In the genomic region with DNA sequence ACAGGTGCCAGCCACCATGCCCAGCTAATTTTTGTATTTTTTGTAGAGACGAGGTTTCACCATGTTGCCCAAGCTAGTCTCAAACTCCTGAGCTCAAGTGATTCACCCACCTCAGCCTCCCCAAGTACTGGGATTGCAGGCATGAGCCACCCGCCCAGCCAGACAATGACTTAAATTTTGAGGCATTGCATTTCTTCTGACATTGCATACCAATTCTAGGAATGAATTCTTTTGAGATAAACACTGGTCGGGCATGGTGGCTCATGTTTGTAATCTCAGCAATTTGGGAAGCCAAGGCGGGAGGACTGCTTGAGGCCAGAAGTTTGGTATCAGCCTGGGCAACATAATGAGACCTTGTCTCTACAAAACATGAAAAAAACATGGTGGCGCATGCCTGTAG, we compare ENCODE assay signal across 35 cellular contexts. TPM values are rescaled to one million over a fixed set of nuclear protein-coding genes. Genes with fewer than 3 reads are reported as not detected.
DNase-seq lines count a peak whose midpoint lies in the region; ATAC-seq and TF ChIP-seq lines count a peak whose summit lies in the region.
"Had no signal": no experiment of that assay in that cellular context is flagged by ENCODE, and none has a peak within 500 bp of the region (broad histone marks: within the 10 kb centered on the region; RNA-seq: fewer than 3 reads in every experiment).

No MANE protein-coding gene starts in this region.

- CTCF ChIA-PET in HEK293T (lab: Yijun Ruan, JAX) = interaction anchor here (0.6 kb wide), 1 partner anchor 74 kb away, joined by 4 read pairs; no protein-coding TSS in a partner anchor

- no peaks in the 10 kb centered on the region for H3K27me3 ChIP-seq in foreskin keratinocyte
- H3K27me3 ChIP-seq: adrenal gland, tibial nerve had no signal

- POLR2A ChIA-PET in HEK293T (lab: Yijun Ruan, JAX) = no interaction called here

- H3K4me3 ChIP-seq in choroid plexus epithelial cell (ENCODE audit: low read depth, low read length) = no peak overlapping the region
- H3K4me3 ChIP-seq: adrenal gland, tibial nerve had no signal

- DNase-seq in EH (ENCODE audit: low read depth) = peak; percentile 86
- peak; percentile 85 for DNase-seq in NCI-H226
- peak; percentile 28 for DNase-seq in choroid plexus epithelial cell (ENCODE audit: low read depth)
- DNase-seq in foreskin keratinocyte = peak; percentile 64 to 90
- DNase-seq in HEK293T (ENCODE audit: extremely low spot score) = no peak
- no peak for DNase-seq in NCI-H526 (lab: John Stamatoyannopoulos, UW)
- no peak for DNase-seq in medulla oblongata (ENCODE audit: extremely low spot score)
- DNase-seq: ACHN; activated CD4-positive, alpha-beta T cell treated with anti-CD3 and anti-CD28 coated beads, Interleukin-2, amount 50 U/mL, for 48 hours; activated naive CD4-positive, alpha-beta T cell; activated T-cell treated with anti-CD3 and anti-CD28 coated beads, Interleukin-2, amount 50 U/mL, for 72 hours; adrenal gland; C1 segment of cervical spinal cord; Caco-2; cortex of kidney; effector memory CD8-positive, alpha-beta T cell; GDM1; GOT3; hypothalamus; left colon; NCI-H1417; NCI-H2029 treated with DMSO at 0.1 percent for 48 hours; nephron progenitor cell; stimulated activated CD4-positive, alpha-beta T cell treated with anti-CD3 and anti-CD28 coated beads, Interleukin-15, amount 100 ng/mL, for 24 hours; T-helper 17 cell had no signal

- H3K4me1 ChIP-seq in foreskin keratinocyte = no peaks in the 10 kb centered on the region
- H3K4me1 ChIP-seq: tibial nerve had no signal

- ATAC-seq in foreskin keratinocyte (no peak), HG02870 (IDR thresholded peaks at IDR 0.05; ENCODE audit: unreplicated experiment) (no peak)
- ATAC-seq: activated CD4-positive, CD25-positive, alpha-beta regulatory T cell treated with anti-CD3 and anti-CD28 coated beads, Interleukin-2, amount 50 U/mL, for 24 hours; activated T-cell treated with anti-CD3 and anti-CD28 coated beads, Interleukin-2, amount 50 U/mL, for 72 hours; effector memory CD8-positive, alpha-beta T cell; esophagus mucosa; left colon; Right ventricle myocardium inferior; stimulated activated effector memory CD8-positive, alpha-beta T cell treated with anti-CD3 and anti-CD28 coated beads, Interleukin-12 subunit alpha, Interleukin-12 subunit beta, amount 100 ng/mL, for 72 hours; T-helper 17 cell had no signal

- TF ChIP-seq CTCF in choroid plexus epithelial cell (conservative IDR thresholded peaks at IDR 0.05; ENCODE audit: low read depth, low read length) (no peak), foreskin keratinocyte (conservative IDR thresholded peaks at IDR 0.05) (no peak)

- no peak overlapping the region for H3K27ac ChIP-seq in foreskin keratinocyte
- H3K27ac ChIP-seq: adrenal gland, tibial nerve had no signal

TF ChIP-seq in HEK293T, 16 proteins besides CTCF, POLR2A, EP300 and RAD21:
- no peak for TF ChIP-seq BHLHE40 (IDR thresholded peaks at IDR 0.05; ENCODE audit: borderline replicate concordance)
- TF ChIP-seq FOXK2 (IDR thresholded peaks at IDR 0.05) = no peak
- no peak for TF ChIP-seq ZNF384 (IDR thresholded peaks at IDR 0.05)
- no peak for TF ChIP-seq SUZ12 (IDR thresholded peaks at IDR 0.05)
- no peak for TF ChIP-seq ELF4 (IDR thresholded peaks at IDR 0.05)
- no peak for TF ChIP-seq HDGF (IDR thresholded peaks at IDR 0.05; ENCODE audit: borderline replicate concordance)
- TF ChIP-seq SP1 (IDR thresholded peaks at IDR 0.05) = no peak
- TF ChIP-seq CTBP1 (IDR thresholded peaks at IDR 0.05; ENCODE audit: borderline replicate concordance) = no peak
- TF ChIP-seq, protein P1, sequence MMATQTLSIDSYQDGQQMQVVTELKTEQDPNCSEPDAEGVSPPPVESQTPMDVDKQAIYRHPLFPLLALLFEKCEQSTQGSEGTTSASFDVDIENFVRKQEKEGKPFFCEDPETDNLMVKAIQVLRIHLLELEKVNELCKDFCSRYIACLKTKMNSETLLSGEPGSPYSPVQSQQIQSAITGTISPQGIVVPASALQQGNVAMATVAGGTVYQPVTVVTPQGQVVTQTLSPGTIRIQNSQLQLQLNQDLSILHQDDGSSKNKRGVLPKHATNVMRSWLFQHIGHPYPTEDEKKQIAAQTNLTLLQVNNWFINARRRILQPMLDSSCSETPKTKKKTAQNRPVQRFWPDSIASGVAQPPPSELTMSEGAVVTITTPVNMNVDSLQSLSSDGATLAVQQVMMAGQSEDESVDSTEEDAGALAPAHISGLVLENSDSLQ (IDR thresholded peaks at IDR 0.05) = no peak
- no peak for TF ChIP-seq NFRKB (IDR thresholded peaks at IDR 0.05)
- no peak for TF ChIP-seq L3MBTL2 (conservative IDR thresholded peaks at IDR 0.05)
- no peak for TF ChIP-seq TARDBP (IDR thresholded peaks at IDR 0.05)
- no peak for TF ChIP-seq FOXM1 (IDR thresholded peaks at IDR 0.05; ENCODE audit: borderline replicate concordance)
- TF ChIP-seq ARNT (IDR thresholded peaks at IDR 0.05) = no peak
- TF ChIP-seq FOXA1 (IDR thresholded peaks at IDR 0.05) = no peak

RNA-seq across cellular contexts. Expression of a gene that starts 2.5 kb away (rescaled TPM):
- not detected in 2 replicates for total RNA-seq in foreskin keratinocyte
- not detected in 2 replicates for polyA plus RNA-seq in foreskin keratinocyte
- total RNA-seq: Caco-2, cardiac septum, esophagus mucosa, left colon, lung microvascular endothelial cell, mucosa of gallbladder, osteocyte, Right ventricle myocardium inferior, tibial nerve had no signal

RNA-seq across cellular contexts. Expression of a gene that starts 25.1 kb away (rescaled TPM):
- total RNA-seq in foreskin keratinocyte = not detected in 2 replicates
- not detected in 2 replicates for polyA plus RNA-seq in foreskin keratinocyte
- total RNA-seq: lung microvascular endothelial cell, osteocyte had no signal

RNA-seq across cellular contexts. Expression of a gene that starts 42.2 kb away (rescaled TPM):
- 73.4 and 95.8 TPM in 2 replicates for total RNA-seq in foreskin keratinocyte
- polyA plus RNA-seq in foreskin keratinocyte = 25.2 and 26.0 TPM in 2 replicates

Comparison
In these comparisons a context has a peak if more than half of its experiments do, and no peak if none do; other contexts are left out.
1. DNase-seq: peak in EH (single experiment), NCI-H226 (single experiment), choroid plexus epithelial cell (single experiment) and foreskin keratinocyte (2 of 2); none in HEK293T (single experiment), NCI-H526 (0 of 2) and medulla oblongata (single experiment).